In the genomic region with DNA sequence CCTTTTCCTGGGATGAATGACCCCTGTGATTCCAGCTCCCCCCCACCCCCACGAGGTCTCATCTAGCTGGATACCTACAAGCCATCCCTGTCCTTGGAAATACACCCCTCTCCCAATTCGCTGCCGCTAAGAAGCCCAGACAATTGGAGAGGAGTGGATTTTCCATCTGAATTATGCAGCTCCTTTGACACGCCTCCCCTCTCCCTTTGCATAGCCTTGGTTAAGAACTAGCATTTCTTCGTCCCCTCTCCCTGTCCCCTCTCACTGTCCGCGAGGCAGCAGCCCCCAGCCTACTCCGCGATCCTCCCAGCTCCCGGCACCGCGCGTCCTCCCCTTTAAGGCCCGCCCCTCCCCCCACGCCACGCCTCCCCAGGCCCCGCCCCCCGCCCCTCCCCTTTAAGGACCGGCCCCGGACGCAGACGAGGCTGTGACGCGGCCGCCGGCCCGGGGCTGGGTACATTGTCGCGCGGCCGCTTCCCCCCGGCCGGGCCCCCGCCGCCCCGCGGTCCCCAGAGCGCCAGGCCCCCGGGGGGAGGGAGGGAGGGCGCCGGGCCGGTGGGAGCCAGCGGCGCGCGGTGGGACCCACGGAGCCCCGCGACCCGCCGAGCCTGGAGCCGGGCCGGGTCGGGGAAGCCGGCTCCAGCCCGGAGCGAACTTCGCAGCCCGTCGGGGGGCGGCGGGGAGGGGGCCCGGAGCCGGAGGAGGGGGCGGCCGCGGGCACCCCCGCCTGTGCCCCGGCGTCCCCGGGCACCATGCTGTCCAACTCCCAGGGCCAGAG, we compare ENCODE assay signal across 1 cellular context.
TF ChIP-seq lines count a peak whose summit lies in the region.

A gene (plus strand): TSS at position 428 of the 778 bp plus-strand sequence. CDS start 325 bp downstream, at position 753.

TF ChIP-seq in K562, 482 proteins besides CTCF, POLR2A, EP300 and RAD21 (continued from another document):
- TF ChIP-seq RBFOX2 (IDR thresholded peaks at IDR 0.05; ENCODE audit: low read depth, low read length) = 0 out of 2 replicates have a peak, but pooled peaks have one; percentile 30
- TF ChIP-seq, protein P1, sequence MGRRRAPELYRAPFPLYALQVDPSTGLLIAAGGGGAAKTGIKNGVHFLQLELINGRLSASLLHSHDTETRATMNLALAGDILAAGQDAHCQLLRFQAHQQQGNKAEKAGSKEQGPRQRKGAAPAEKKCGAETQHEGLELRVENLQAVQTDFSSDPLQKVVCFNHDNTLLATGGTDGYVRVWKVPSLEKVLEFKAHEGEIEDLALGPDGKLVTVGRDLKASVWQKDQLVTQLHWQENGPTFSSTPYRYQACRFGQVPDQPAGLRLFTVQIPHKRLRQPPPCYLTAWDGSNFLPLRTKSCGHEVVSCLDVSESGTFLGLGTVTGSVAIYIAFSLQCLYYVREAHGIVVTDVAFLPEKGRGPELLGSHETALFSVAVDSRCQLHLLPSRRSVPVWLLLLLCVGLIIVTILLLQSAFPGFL (CRISPR knock-in tag; IDR thresholded peaks at IDR 0.05) = no peak
- TF ChIP-seq POLR2G (IDR thresholded peaks at IDR 0.05; ENCODE audit: low read depth, low read length) = peak; percentile 73
- no peak for TF ChIP-seq SOX6 (IDR thresholded peaks at IDR 0.05)
- TF ChIP-seq, protein P2, sequence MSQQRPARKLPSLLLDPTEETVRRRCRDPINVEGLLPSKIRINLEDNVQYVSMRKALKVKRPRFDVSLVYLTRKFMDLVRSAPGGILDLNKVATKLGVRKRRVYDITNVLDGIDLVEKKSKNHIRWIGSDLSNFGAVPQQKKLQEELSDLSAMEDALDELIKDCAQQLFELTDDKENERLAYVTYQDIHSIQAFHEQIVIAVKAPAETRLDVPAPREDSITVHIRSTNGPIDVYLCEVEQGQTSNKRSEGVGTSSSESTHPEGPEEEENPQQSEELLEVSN (IDR thresholded peaks at IDR 0.05; ENCODE audit: borderline replicate concordance in 1 of 2, extremely low read depth in 1 of 2, insufficient read depth in 1 of 2, insufficient read length in 1 of 2, low read depth in 1 of 2, low read length in 1 of 2, poor library complexity in 1 of 2, severe bottlenecking in 1 of 2) = peak in 1 of 2 experiments; percentile 10
- TF ChIP-seq, protein P3, sequence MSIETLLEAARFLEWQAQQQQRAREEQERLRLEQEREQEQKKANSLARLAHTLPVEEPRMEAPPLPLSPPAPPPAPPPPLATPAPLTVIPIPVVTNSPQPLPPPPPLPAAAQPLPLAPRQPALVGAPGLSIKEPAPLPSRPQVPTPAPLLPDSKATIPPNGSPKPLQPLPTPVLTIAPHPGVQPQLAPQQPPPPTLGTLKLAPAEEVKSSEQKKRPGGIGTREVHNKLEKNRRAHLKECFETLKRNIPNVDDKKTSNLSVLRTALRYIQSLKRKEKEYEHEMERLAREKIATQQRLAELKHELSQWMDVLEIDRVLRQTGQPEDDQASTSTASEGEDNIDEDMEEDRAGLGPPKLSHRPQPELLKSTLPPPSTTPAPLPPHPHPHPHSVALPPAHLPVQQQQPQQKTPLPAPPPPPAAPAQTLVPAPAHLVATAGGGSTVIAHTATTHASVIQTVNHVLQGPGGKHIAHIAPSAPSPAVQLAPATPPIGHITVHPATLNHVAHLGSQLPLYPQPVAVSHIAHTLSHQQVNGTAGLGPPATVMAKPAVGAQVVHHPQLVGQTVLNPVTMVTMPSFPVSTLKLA (conservative IDR thresholded peaks at IDR 0.05) = 0 out of 4 replicates have a peak, but pooled peaks of 1 of the 2 experiments have one; percentile 25
- 0 out of 2 replicates have a peak, but pooled peaks have one; percentile 36 for TF ChIP-seq LARP7 (IDR thresholded peaks at IDR 0.05)
- TF ChIP-seq CREB1 (IDR thresholded peaks at IDR 0.05) = peak; percentile 79
- no peak for TF ChIP-seq CREB1 (CRISPR knock-in tag; IDR thresholded peaks at IDR 0.05)
- TF ChIP-seq, protein P4, sequence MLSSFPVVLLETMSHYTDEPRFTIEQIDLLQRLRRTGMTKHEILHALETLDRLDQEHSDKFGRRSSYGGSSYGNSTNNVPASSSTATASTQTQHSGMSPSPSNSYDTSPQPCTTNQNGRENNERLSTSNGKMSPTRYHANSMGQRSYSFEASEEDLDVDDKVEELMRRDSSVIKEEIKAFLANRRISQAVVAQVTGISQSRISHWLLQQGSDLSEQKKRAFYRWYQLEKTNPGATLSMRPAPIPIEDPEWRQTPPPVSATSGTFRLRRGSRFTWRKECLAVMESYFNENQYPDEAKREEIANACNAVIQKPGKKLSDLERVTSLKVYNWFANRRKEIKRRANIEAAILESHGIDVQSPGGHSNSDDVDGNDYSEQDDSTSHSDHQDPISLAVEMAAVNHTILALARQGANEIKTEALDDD (IDR thresholded peaks at IDR 0.05) = no peak
- peak; percentile 35 for TF ChIP-seq RBBP5 (IDR thresholded peaks at IDR 0.05; ENCODE audit: borderline replicate concordance, insufficient read depth, low read length, poor library complexity, severe bottlenecking)
- TF ChIP-seq MIER1 (IDR thresholded peaks at IDR 0.05; ENCODE audit: low read depth) = 0 out of 2 replicates have a peak, but pooled peaks have one; percentile 38
- TF ChIP-seq HDAC1 (IDR thresholded peaks at IDR 0.05) = peak in 1 of 2 experiments; percentile 56; a peak in 1 of 4 replicates
- TF ChIP-seq NONO (IDR thresholded peaks at IDR 0.05; ENCODE audit: low read depth in 2 of 2, low read length in 1 of 2) = no peak
- TF ChIP-seq TRIM24 (IDR thresholded peaks at IDR 0.05) = no peak
- TF ChIP-seq SP1 (CRISPR knock-in tag; IDR thresholded peaks at IDR 0.05) = peak; percentile 53; the same call in 1 of the 2 replicates
- TF ChIP-seq, protein P5, sequence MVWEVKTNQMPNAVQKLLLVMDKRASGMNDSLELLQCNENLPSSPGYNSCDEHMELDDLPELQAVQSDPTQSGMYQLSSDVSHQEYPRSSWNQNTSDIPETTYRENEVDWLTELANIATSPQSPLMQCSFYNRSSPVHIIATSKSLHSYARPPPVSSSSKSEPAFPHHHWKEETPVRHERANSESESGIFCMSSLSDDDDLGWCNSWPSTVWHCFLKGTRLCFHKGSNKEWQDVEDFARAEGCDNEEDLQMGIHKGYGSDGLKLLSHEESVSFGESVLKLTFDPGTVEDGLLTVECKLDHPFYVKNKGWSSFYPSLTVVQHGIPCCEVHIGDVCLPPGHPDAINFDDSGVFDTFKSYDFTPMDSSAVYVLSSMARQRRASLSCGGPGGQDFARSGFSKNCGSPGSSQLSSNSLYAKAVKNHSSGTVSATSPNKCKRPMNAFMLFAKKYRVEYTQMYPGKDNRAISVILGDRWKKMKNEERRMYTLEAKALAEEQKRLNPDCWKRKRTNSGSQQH (CRISPR knock-in tag; IDR thresholded peaks at IDR 0.05) = 0 out of 2 replicates have a peak, but pooled peaks have one; percentile 20
- TF ChIP-seq GTF2A2 (tag; IDR thresholded peaks at IDR 0.05) = no peak
- TF ChIP-seq HDGF (IDR thresholded peaks at IDR 0.05) = no peak
- TF ChIP-seq, protein P6, sequence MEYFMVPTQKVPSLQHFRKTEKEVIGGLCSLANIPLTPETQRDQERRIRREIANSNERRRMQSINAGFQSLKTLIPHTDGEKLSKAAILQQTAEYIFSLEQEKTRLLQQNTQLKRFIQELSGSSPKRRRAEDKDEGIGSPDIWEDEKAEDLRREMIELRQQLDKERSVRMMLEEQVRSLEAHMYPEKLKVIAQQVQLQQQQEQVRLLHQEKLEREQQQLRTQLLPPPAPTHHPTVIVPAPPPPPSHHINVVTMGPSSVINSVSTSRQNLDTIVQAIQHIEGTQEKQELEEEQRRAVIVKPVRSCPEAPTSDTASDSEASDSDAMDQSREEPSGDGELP (CRISPR knock-in tag; IDR thresholded peaks at IDR 0.05; ENCODE audit: borderline replicate concordance) = no peak
